In the genomic region with DNA sequence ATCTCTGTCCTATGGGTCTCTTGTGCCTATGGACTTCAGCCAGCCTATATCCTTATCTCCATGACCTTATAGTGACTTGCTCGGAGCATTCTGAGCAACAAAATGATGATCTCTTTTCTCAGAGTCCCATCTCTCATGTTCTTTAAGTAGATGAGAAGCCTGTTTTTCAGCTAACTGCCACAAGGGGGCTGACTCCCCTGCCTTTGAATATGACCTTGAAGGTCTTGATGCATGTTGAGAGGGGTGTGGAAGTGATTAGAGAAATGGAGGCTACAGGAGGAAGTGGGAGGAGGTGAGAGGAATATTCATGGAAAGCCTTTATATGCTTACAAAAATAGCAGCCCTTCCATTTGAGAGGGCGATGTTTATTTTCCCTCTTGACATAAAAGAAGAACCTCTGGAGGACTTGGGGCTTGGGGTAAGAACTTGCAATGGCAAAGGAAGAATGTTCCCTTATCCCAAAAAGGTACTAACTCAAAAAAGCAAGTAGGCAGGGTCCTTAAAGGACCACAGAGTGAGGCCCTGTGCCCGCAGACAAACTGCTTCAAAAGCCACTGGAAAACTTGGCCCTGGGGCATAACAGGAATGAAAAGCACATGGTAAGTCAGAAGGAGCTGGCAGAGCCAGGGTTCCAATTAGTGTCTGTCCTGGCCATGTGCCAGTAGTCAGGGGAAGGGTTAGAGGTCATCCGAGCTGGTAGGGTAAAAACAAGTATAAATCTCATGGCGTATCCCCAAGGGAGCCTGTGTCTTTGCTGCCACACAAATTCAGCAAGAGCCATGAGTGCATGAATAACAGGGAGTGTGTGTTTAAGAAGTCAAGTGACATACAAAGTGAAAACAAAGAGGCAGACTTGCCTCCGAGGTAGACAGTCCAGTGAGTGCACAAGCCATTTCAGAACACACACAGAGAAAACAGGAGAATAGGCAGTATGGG, we compare ENCODE assay signal across 8 cellular contexts. TPM values are rescaled to one million over a fixed set of nuclear protein-coding genes. Genes with fewer than 3 reads are reported as not detected.
DNase-seq lines count a peak whose midpoint lies in the region; ATAC-seq and TF ChIP-seq lines count a peak whose summit lies in the region.

No MANE protein-coding gene starts in this region.

- H3K9me3 Mint-ChIP-seq in CD4-positive, alpha-beta T cell = no peaks in the 10 kb centered on the region

- H3K4me3 Mint-ChIP-seq in CD4-positive, alpha-beta T cell = peak overlapping the region; percentile 59

- H3K36me3 Mint-ChIP-seq in CD4-positive, alpha-beta T cell (ENCODE audit: low read depth) = peaks cover 87% of the 10 kb centered on the region

- no peaks in the 10 kb centered on the region for H3K27me3 ChIP-seq in CD4-positive, alpha-beta T cell (ENCODE audit: control insufficient read depth, insufficient read depth, low read length)
- H3K27me3 ChIP-seq in Karpas-422 (ENCODE audit: low read length) = no peaks in the 10 kb centered on the region
- H3K27me3 ChIP-seq in thoracic aorta (replicated peaks; ENCODE audit: insufficient read depth) = no peaks in the 10 kb centered on the region
- H3K27me3 ChIP-seq in H7 (ENCODE audit: control insufficient read depth, insufficient read depth, low read length) = no peaks in the 10 kb centered on the region

- intact Hi-C loops in CD4-positive, alpha-beta T cell (cut with DNase I, micrococcal nuclease) = loop anchor here (2.0 kb wide), 2 partner anchors 14 to 30 kb away; no protein-coding TSS in a partner anchor

- peak; percentile 67 for ATAC-seq in CD4-positive, alpha-beta T cell (ENCODE audit: poor library complexity)
- ATAC-seq in thoracic aorta (ENCODE audit: insufficient number of reproducible peaks, low FRiP score, low read depth) = no peak
- no peak for ATAC-seq in HG02981 (IDR thresholded peaks at IDR 0.05; ENCODE audit: unreplicated experiment)

- no peaks in the 10 kb centered on the region for H4K20me1 ChIP-seq in Karpas-422 (ENCODE audit: insufficient read depth, low read depth, low read length)

- no peak overlapping the region for H3K4me3 ChIP-seq in Karpas-422 (ENCODE audit: low read length)
- no peak overlapping the region for H3K4me3 ChIP-seq in fibroblast of pulmonary artery (replicated peaks; ENCODE audit: low read depth, low read length)
- H3K4me3 ChIP-seq in thoracic aorta = no peak overlapping the region
- H3K4me3 ChIP-seq in H7 (ENCODE audit: insufficient read depth, low read depth, low read length) = no peak overlapping the region

- no peak overlapping the region for H3K4me2 ChIP-seq in Karpas-422 (ENCODE audit: low read depth, low read length, poor library complexity, severe bottlenecking)

- H3K4me1 ChIP-seq in Karpas-422 (ENCODE audit: low read length) = no peaks in the 10 kb centered on the region
- H3K4me1 ChIP-seq in thoracic aorta (ENCODE audit: control insufficient read depth in 1 of 2, low read depth in 2 of 2) = no peaks in the 10 kb centered on the region

- peak overlapping the region; percentile 75 for H3K27ac Mint-ChIP-seq in CD4-positive, alpha-beta T cell

- peak in 8 of 10 experiments; percentile 37 to 60 (median 54) for DNase-seq in CD4-positive, alpha-beta T cell
- peak; percentile 85 for DNase-seq in Karpas-422
- DNase-seq in activated T-cell treated with anti-CD3 and anti-CD28 coated beads, Interleukin-2, amount 50 U/mL, for 1 hour = peak; percentile 49
- peak; percentile 9 for DNase-seq in fibroblast of pulmonary artery (ENCODE audit: low read depth)
- no peak for DNase-seq in thoracic aorta (ENCODE audit: low spot score)
- no peak for DNase-seq in H7
- no peak for DNase-seq in NCI-H2081 treated with DMSO at 0.1 percent for 48 hours (lab: John Stamatoyannopoulos, UW)

- no peak overlapping the region for H3K9ac ChIP-seq in Karpas-422 (ENCODE audit: low read length)

- CTCF ChIA-PET in CD4-positive, alpha-beta T cell (lab: Charles Lee) = interaction anchor here (0.6 to 2.4 kb wide), 16 partner anchors 11 to 315 kb away, joined by 3 to 15 read pairs (median 3); a partner anchor contains a TSS

- H3K79me2 ChIP-seq in Karpas-422 (ENCODE audit: low read length) = peaks cover 6% of the 10 kb centered on the region

- H3K36me3 ChIP-seq in Karpas-422 (ENCODE audit: insufficient read depth, low read length) = peaks cover 9% of the 10 kb centered on the region; the same call in 1 of the 2 replicates
- no peaks in the 10 kb centered on the region for H3K36me3 ChIP-seq in thoracic aorta
- H3K36me3 ChIP-seq in H7 (replicated peaks; ENCODE audit: control insufficient read depth, insufficient read depth, low read length) = no peaks in the 10 kb centered on the region

- peak overlapping the region; percentile 61 for H3K27ac ChIP-seq in CD4-positive, alpha-beta T cell (ENCODE audit: low read depth, low read length)
- H3K27ac ChIP-seq in Karpas-422 (ENCODE audit: low read length) = no peak overlapping the region
- H3K27ac ChIP-seq in thoracic aorta = no peak overlapping the region

- POLR2A ChIA-PET in CD4-positive, alpha-beta T cell (lab: Charles Lee) = interaction anchor here (0.6 to 2.6 kb wide), 6 partner anchors 17 to 32 kb away, joined by 3 to 9 read pairs (median 4); no protein-coding TSS in a partner anchor

- peaks cover 82% of the 10 kb centered on the region for H3K4me1 Mint-ChIP-seq in CD4-positive, alpha-beta T cell (ENCODE audit: low read depth)

- H3K9me3 ChIP-seq in CD4-positive, alpha-beta T cell (ENCODE audit: control insufficient read depth, low read length) = peaks cover 4% of the 10 kb centered on the region
- H3K9me3 ChIP-seq in Karpas-422 (ENCODE audit: low read length) = peaks cover 11% of the 10 kb centered on the region
- H3K9me3 ChIP-seq in thoracic aorta = no peaks in the 10 kb centered on the region

- no peak overlapping the region for H2AFZ ChIP-seq in Karpas-422 (ENCODE audit: low read length)

- H3K27me3 Mint-ChIP-seq in CD4-positive, alpha-beta T cell = no peaks in the 10 kb centered on the region

- TF ChIP-seq CTCF in CD4-positive, alpha-beta T cell (IDR thresholded peaks at IDR 0.05) = peak; percentile 79
- TF ChIP-seq CTCF in fibroblast of pulmonary artery (IDR thresholded peaks at IDR 0.05; ENCODE audit: low read length, missing control alignments) = peak; percentile 50
- peak; percentile 25 for TF ChIP-seq CTCF in thoracic aorta (IDR thresholded peaks at IDR 0.05)

- no peaks in the 10 kb centered on the region for H3K9me2 ChIP-seq in Karpas-422 (replicated peaks; ENCODE audit: insufficient read depth, low read length)

RNA-seq across cellular contexts. Expression of a gene that starts 39.1 kb away (rescaled TPM):
- 10 to 100 TPM; 91.0 to 95.7 TPM for total RNA-seq in CD4-positive, alpha-beta T cell
- 9.0 and 24.5 TPM in 2 replicates for total RNA-seq in Karpas-422 (2014; rRNA removed; shearing (Covaris generic); ENCODE audit: low replicate concordance)
- 10 to 100 TPM in 1 of 2 donors, 1 to 10 TPM in 1; 9.9 to 13.7 TPM for total RNA-seq in thoracic aorta
- 1.3 and 2.4 TPM in 2 replicates for total RNA-seq in H7 (2014; rRNA removed; shearing (Covaris generic))

Comparison
In these comparisons a context has a peak if more than half of its experiments do, and no peak if none do; other contexts are left out.
1. DNase-seq: peak in CD4-positive, alpha-beta T cell (8 of 10), Karpas-422 (single experiment), activated T-cell treated with anti-CD3 and anti-CD28 coated beads, Interleukin-2, amount 50 U/mL, for 1 hour (single experiment) and fibroblast of pulmonary artery (single experiment); none in thoracic aorta (single experiment), H7 (single experiment) and NCI-H2081 treated with DMSO at 0.1 percent for 48 hours (single experiment).
2. CTCF ChIP-seq: peak in every context shown above with its lines; median percentile 79 in CD4-positive, alpha-beta T cell; 50 in fibroblast of pulmonary artery; 25 in thoracic aorta.